24 cellular contexts compared by ENCODE assay signal in genomic region chr7:149198161-149198816, GRCh38. TPM values are rescaled to one million over a fixed set of nuclear protein-coding genes. Genes with fewer than 3 reads are reported as not detected.
DNase-seq lines count a peak whose midpoint lies in the region; ATAC-seq, FAIRE-seq and TF ChIP-seq lines count a peak whose summit lies in the region.
"Had no signal": no experiment of that assay in that cellular context is flagged by ENCODE, and none has a peak within 500 bp of the region (broad histone marks: within the 10 kb centered on the region; RNA-seq: fewer than 3 reads in every experiment).

No MANE protein-coding gene starts in this region.

- H3K79me2 ChIP-seq in keratinocyte (ENCODE audit: control insufficient read depth, insufficient read depth, low read length): peaks cover 62% of the 10 kb centered on the region

- H3K9ac ChIP-seq in keratinocyte (ENCODE audit: control insufficient read depth, extremely low read depth, insufficient read depth, low read length): peak overlapping the region; percentile 24

- H3K36me3 ChIP-seq in keratinocyte (ENCODE audit: control insufficient read depth in 2 of 2, extremely low read depth in 1 of 2, insufficient read depth in 2 of 2, low read length in 2 of 2): peaks cover 33 to 41% of the 10 kb centered on the region in 2 experiments
- H3K36me3 ChIP-seq: uterus had no signal

- peak overlapping the region; percentile 58 for H3K27ac Mint-ChIP-seq in stimulated activated naive CD8-positive, alpha-beta T cell treated with anti-CD3 and anti-CD28 coated beads, Interleukin-15, Interleukin-2, amounts not matched to agents 100 ng/mL and 50 ng/mL, for 24 hours
- peak overlapping the region; percentile 94 for H3K27ac Mint-ChIP-seq in activated CD4-positive, alpha-beta memory T cell treated with anti-CD3 and anti-CD28 coated beads, Interleukin-2, amount 10 ng/mL, durations not matched to agents 7 days and 5 days

- dilution Hi-C loops in keratinocyte (cut with MboI; ENCODE audit: extremely low pct_ligation_motif_present, low sequenced_read_pairs): no loop called here

- H3K4me3 Mint-ChIP-seq in stimulated activated naive CD8-positive, alpha-beta T cell treated with anti-CD3 and anti-CD28 coated beads, Interleukin-15, Interleukin-2, amounts not matched to agents 100 ng/mL and 50 ng/mL, for 24 hours: peak overlapping the region; percentile 95
- peak overlapping the region; percentile 96 for H3K4me3 Mint-ChIP-seq in activated CD4-positive, alpha-beta memory T cell treated with anti-CD3 and anti-CD28 coated beads, Interleukin-2, amount 10 ng/mL, durations not matched to agents 7 days and 5 days

- H3K4me2 ChIP-seq in keratinocyte (ENCODE audit: control insufficient read depth, extremely low read depth, insufficient read depth, low read depth, low read length): peak overlapping the region; percentile 81

- H3K4me1 Mint-ChIP-seq in stimulated activated naive CD8-positive, alpha-beta T cell treated with anti-CD3 and anti-CD28 coated beads, Interleukin-15, Interleukin-2, amounts not matched to agents 100 ng/mL and 50 ng/mL, for 24 hours (ENCODE audit: low read depth): peaks cover 52% of the 10 kb centered on the region
- H3K4me1 Mint-ChIP-seq in activated CD4-positive, alpha-beta memory T cell treated with anti-CD3 and anti-CD28 coated beads, Interleukin-2, amount 10 ng/mL, durations not matched to agents 7 days and 5 days: peaks cover 65% of the 10 kb centered on the region

- no peak overlapping the region for H2AFZ ChIP-seq in keratinocyte (ENCODE audit: control insufficient read depth, low read length)

- peak overlapping the region in 1 of 3 experiments; percentile 17 for H3K4me3 ChIP-seq in keratinocyte (ENCODE audit: control insufficient read depth in 2 of 3, extremely low read depth in 1 of 3, insufficient read depth in 2 of 3, low read depth in 1 of 3, low read length in 3 of 3)
- H3K4me3 ChIP-seq: BLaER1 treated with 17β-estradiol and CSF1 and Interleukin-3, amounts not matched to agents 10 nM and 100 nM; heart right ventricle; suprapubic skin; uterus had no signal

- peaks cover 39% of the 10 kb centered on the region for H3K4me1 ChIP-seq in keratinocyte (ENCODE audit: control insufficient read depth, extremely low read depth, insufficient read depth, low read length)

- no peaks in the 10 kb centered on the region for H3K9me3 ChIP-seq in keratinocyte (ENCODE audit: control insufficient read depth, low read depth, low read length)
- H3K9me3 ChIP-seq: BLaER1 treated with 17β-estradiol and CSF1 and Interleukin-3, amounts not matched to agents 10 nM and 100 nM; heart right ventricle; suprapubic skin; uterus had no signal

- no peak for ATAC-seq in stimulated activated naive CD8-positive, alpha-beta T cell treated with anti-CD3 and anti-CD28 coated beads, Interleukin-15, Interleukin-2, amounts not matched to agents 100 U/mL and 50 U/mL, for 24 hours
- no peak for ATAC-seq in GM21717 (IDR thresholded peaks at IDR 0.05; ENCODE audit: unreplicated experiment)
- ATAC-seq: activated naive CD4-positive, alpha-beta T cell treated with anti-CD3 and anti-CD28 coated beads, Interleukin-2, amount 50 U/mL, for 72 hours; heart right ventricle; left colon; Right ventricle myocardium inferior; WTC11 had no signal

- H4K20me1 ChIP-seq in keratinocyte (ENCODE audit: control insufficient read depth, extremely low read depth, insufficient read depth, low read length): no peaks in the 10 kb centered on the region

- no peaks in the 10 kb centered on the region for H3K9me1 ChIP-seq in keratinocyte (ENCODE audit: control insufficient read depth, extremely low read depth, insufficient read depth, low read length)

- H3K27me3 ChIP-seq in keratinocyte (ENCODE audit: control insufficient read depth, extremely low read depth, insufficient read depth, low read length): no peaks in the 10 kb centered on the region
- H3K27me3 ChIP-seq: BLaER1 treated with 17β-estradiol and CSF1 and Interleukin-3, amounts not matched to agents 10 nM and 100 nM; heart right ventricle; suprapubic skin; uterus had no signal

- no peaks in the 10 kb centered on the region for H3K27me3 Mint-ChIP-seq in stimulated activated naive CD8-positive, alpha-beta T cell treated with anti-CD3 and anti-CD28 coated beads, Interleukin-15, Interleukin-2, amounts not matched to agents 100 ng/mL and 50 ng/mL, for 24 hours
- H3K27me3 Mint-ChIP-seq in activated CD4-positive, alpha-beta memory T cell treated with anti-CD3 and anti-CD28 coated beads, Interleukin-2, amount 10 ng/mL, durations not matched to agents 7 days and 5 days: no peaks in the 10 kb centered on the region
- H3K27me3 Mint-ChIP-seq: memory B cell had no signal

- TF ChIP-seq CTCF in keratinocyte (optimal IDR thresholded peaks at IDR 0.05 in 1 of 3, IDR thresholded peaks at IDR 0.05 in 1 of 3, conservative IDR thresholded peaks at IDR 0.05 in 1 of 3; ENCODE audit: extremely low read depth in 1 of 3, insufficient read depth in 2 of 3, low read length in 3 of 3): no peak

- POLR2A ChIA-PET in activated CD4-positive, alpha-beta memory T cell treated with anti-CD3 and anti-CD28 coated beads, Interleukin-2, amount 10 ng/mL, durations not matched to agents 7 days and 5 days (lab: Charles Lee): interaction anchor here (1.1 to 4.2 kb wide), 3 partner anchors 50 to 72 kb away, joined by 3 to 45 read pairs (median 4); partner anchors contain the start of genes ZNF398 and ZNF425

- FAIRE-seq in keratinocyte (lab: Jason Lieb, UNC): no peak

- CTCF ChIA-PET in activated CD4-positive, alpha-beta memory T cell treated with anti-CD3 and anti-CD28 coated beads, Interleukin-2, amount 10 ng/mL, durations not matched to agents 7 days and 5 days (lab: Charles Lee): no interaction called here

- H3K27ac ChIP-seq in keratinocyte (ENCODE audit: control insufficient read depth, insufficient read depth, low read length): peak overlapping the region; percentile 62
- H3K27ac ChIP-seq: BLaER1 treated with 17β-estradiol and CSF1 and Interleukin-3, amounts not matched to agents 10 nM and 100 nM; heart right ventricle; suprapubic skin; uterus had no signal

- peaks cover 50% of the 10 kb centered on the region for H3K36me3 Mint-ChIP-seq in stimulated activated naive CD8-positive, alpha-beta T cell treated with anti-CD3 and anti-CD28 coated beads, Interleukin-15, Interleukin-2, amounts not matched to agents 100 ng/mL and 50 ng/mL, for 24 hours (ENCODE audit: low read depth)
- peaks cover 62% of the 10 kb centered on the region for H3K36me3 Mint-ChIP-seq in activated CD4-positive, alpha-beta memory T cell treated with anti-CD3 and anti-CD28 coated beads, Interleukin-2, amount 10 ng/mL, durations not matched to agents 7 days and 5 days (ENCODE audit: low read depth)

- DNase-seq in stimulated activated naive CD8-positive, alpha-beta T cell treated with anti-CD3 and anti-CD28 coated beads, Interleukin-15, Interleukin-2, amounts not matched to agents 100 U/mL and 50 U/mL, for 24 hours: no peak
- DNase-seq in activated CD4-positive, alpha-beta memory T cell treated with anti-CD3 and anti-CD28 coated beads, Interleukin-2, amount 10 ng/mL, durations not matched to agents 7 days and 5 days: no peak
- DNase-seq in keratinocyte (ENCODE audit: low read depth, low spot score): no peak
- no peak for DNase-seq in amygdala (lab: John Stamatoyannopoulos, UW)
- DNase-seq in NCI-H82 (lab: John Stamatoyannopoulos, UW): no peak
- DNase-seq: activated CD4-positive, alpha-beta T cell treated with anti-CD3 and anti-CD28 coated beads, Interleukin-2, amount 50 U/mL, for 4 hours; erythroblast; heart right ventricle; left colon; NCI-H2081; NCI-H226; NCI-H774; nucleus accumbens; stimulated activated CD4-positive, alpha-beta T cell treated with anti-CD3 and anti-CD28 coated beads, Interleukin-2, amount 100 ng/mL, for 24 hours; T1000; uterus had no signal

- no peaks in the 10 kb centered on the region for H3K9me3 Mint-ChIP-seq in stimulated activated naive CD8-positive, alpha-beta T cell treated with anti-CD3 and anti-CD28 coated beads, Interleukin-15, Interleukin-2, amounts not matched to agents 100 ng/mL and 50 ng/mL, for 24 hours
- no peaks in the 10 kb centered on the region for H3K9me3 Mint-ChIP-seq in activated CD4-positive, alpha-beta memory T cell treated with anti-CD3 and anti-CD28 coated beads, Interleukin-2, amount 10 ng/mL, durations not matched to agents 7 days and 5 days
- H3K9me3 Mint-ChIP-seq: activated naive CD4-positive, alpha-beta T cell treated with anti-CD3 and anti-CD28 coated beads, Interleukin-2, amount 50 U/mL, for 72 hours; memory B cell had no signal

RNA-seq across cellular contexts. Expression of gene ZNF282, which starts 2.9 kb away (rescaled TPM):
- 10 to 100 TPM; 66.1 to 66.6 TPM for total RNA-seq in activated CD4-positive, alpha-beta memory T cell treated with anti-CD3 and anti-CD28 coated beads, Interleukin-2, amount 10 ng/mL, durations not matched to agents 7 days and 5 days
- polyA plus RNA-seq in keratinocyte: 12.1 to 14.7 TPM (median 13.1 TPM) in 3 replicates
- 17.7 TPM for polyA plus RNA-seq in keratinocyte (2011; ENCODE audit: low read depth)
- polyA plus RNA-seq in keratinocyte (2011; cell fraction: cytosol; rRNA removed): 6.2 and 11.1 TPM in 2 replicates
- polyA plus RNA-seq in keratinocyte (2011; cell fraction: nucleus; rRNA removed): 17.1 and 20.9 TPM in 2 replicates
- polyA plus RNA-seq in keratinocyte (2012; ENCODE audit: low replicate concordance): 14.2 and 15.5 TPM in 2 replicates
- 12.0 to 20.6 TPM (median 14.4 TPM) in 3 replicates for polyA minus RNA-seq in keratinocyte
- 26.1 TPM for polyA minus RNA-seq in keratinocyte (2011; cell fraction: cytosol; rRNA and poly(A)+ RNA removed)
- polyA minus RNA-seq in keratinocyte (2011; cell fraction: nucleus; rRNA and poly(A)+ RNA removed): 23.6 and 34.1 TPM in 2 replicates

RNA-seq across cellular contexts. Expression of gene ZNF212, which starts 41.2 kb away (rescaled TPM):
- total RNA-seq in activated CD4-positive, alpha-beta memory T cell treated with anti-CD3 and anti-CD28 coated beads, Interleukin-2, amount 10 ng/mL, durations not matched to agents 7 days and 5 days: 10 to 100 TPM; 13.5 to 14.5 TPM
- 2.9 to 6.8 TPM (median 3.8 TPM) in 3 replicates for polyA plus RNA-seq in keratinocyte
- 9.8 TPM for polyA plus RNA-seq in keratinocyte (2011; ENCODE audit: low read depth)
- polyA plus RNA-seq in keratinocyte (2011; cell fraction: cytosol; rRNA removed): 2.8 and 3.5 TPM in 2 replicates
- 11.0 and 11.2 TPM in 2 replicates for polyA plus RNA-seq in keratinocyte (2011; cell fraction: nucleus; rRNA removed)
- 6.3 and 13.2 TPM in 2 replicates for polyA plus RNA-seq in keratinocyte (2012; ENCODE audit: low replicate concordance)
- 3.0 to 4.8 TPM (median 3.7 TPM) in 3 replicates for polyA minus RNA-seq in keratinocyte
- polyA minus RNA-seq in keratinocyte (2011; cell fraction: cytosol; rRNA and poly(A)+ RNA removed): 4.4 TPM
- 3.8 and 5.4 TPM in 2 replicates for polyA minus RNA-seq in keratinocyte (2011; cell fraction: nucleus; rRNA and poly(A)+ RNA removed)

RNA-seq across cellular contexts. Expression of gene ZNF398, which starts 51.0 kb away (rescaled TPM):
- total RNA-seq in activated CD4-positive, alpha-beta memory T cell treated with anti-CD3 and anti-CD28 coated beads, Interleukin-2, amount 10 ng/mL, durations not matched to agents 7 days and 5 days: 10 to 100 TPM; 12.1 to 13.7 TPM
- polyA plus RNA-seq in keratinocyte: 7.4 to 8.6 TPM (median 7.5 TPM) in 3 replicates
- polyA plus RNA-seq in keratinocyte (2011; ENCODE audit: low read depth): 5.7 TPM
- 4.1 and 5.5 TPM in 2 replicates for polyA plus RNA-seq in keratinocyte (2011; cell fraction: cytosol; rRNA removed)
- polyA plus RNA-seq in keratinocyte (2011; cell fraction: nucleus; rRNA removed): 12.6 and 13.3 TPM in 2 replicates
- 7.7 and 8.8 TPM in 2 replicates for polyA plus RNA-seq in keratinocyte (2012; ENCODE audit: low replicate concordance)
- 23.5 to 48.7 TPM (median 34.1 TPM) in 3 replicates for polyA minus RNA-seq in keratinocyte
- 12.5 TPM for polyA minus RNA-seq in keratinocyte (2011; cell fraction: cytosol; rRNA and poly(A)+ RNA removed)
- polyA minus RNA-seq in keratinocyte (2011; cell fraction: nucleus; rRNA and poly(A)+ RNA removed): 19.3 and 25.4 TPM in 2 replicates
